Comparison of ENCODE assay signal across 8 cellular contexts in genomic region chr14:31261859-31262739, GRCh38. TPM values are rescaled to one million over a fixed set of nuclear protein-coding genes. Genes with fewer than 3 reads are reported as not detected.
DNase-seq lines count a peak whose midpoint lies in the region; ATAC-seq and TF ChIP-seq lines count a peak whose summit lies in the region.

No MANE protein-coding gene starts in this region.

- H3K27ac ChIP-seq in caudate nucleus (ENCODE audit: low read depth, low read length), result peak overlapping the region; percentile 54
- peak overlapping the region; percentile 13 for H3K27ac ChIP-seq in osteoblast (ENCODE audit: low read depth, low read length)
- H3K27ac ChIP-seq in mesendoderm (ENCODE audit: low read depth, low read length), result no peak overlapping the region
- no peak overlapping the region for H3K27ac ChIP-seq in RWPE1

- no peak overlapping the region for H2BK15ac ChIP-seq in mesendoderm (replicated peaks; ENCODE audit: low read depth)

- POLR2A ChIA-PET in RWPE1 (lab: Yijun Ruan, JAX; ENCODE audit: low non-redundant PET), result no interaction called here

- no peak overlapping the region for H3K4ac ChIP-seq in mesendoderm (ENCODE audit: low read depth, low read length)

- H3K23ac ChIP-seq in mesendoderm (ENCODE audit: low read length), result no peak overlapping the region

- no peaks in the 10 kb centered on the region for H4K20me1 ChIP-seq in osteoblast (ENCODE audit: insufficient read depth, low read length)

- no peak overlapping the region for H2AK5ac ChIP-seq in mesendoderm (ENCODE audit: low read length)

- H3K27me3 ChIP-seq in osteoblast (ENCODE audit: insufficient read depth, low read length) (no peaks in the 10 kb centered on the region), mesendoderm (ENCODE audit: insufficient read depth, low read length, poor library complexity) (no peaks in the 10 kb centered on the region)

- no peak overlapping the region for H3K18ac ChIP-seq in mesendoderm (ENCODE audit: low read length)

- peak; percentile 92 for DNase-seq in DMS79 (lab: John Stamatoyannopoulos, UW)
- DNase-seq in NCI-H1105 treated with DMSO at 0.1 percent for 48 hours (lab: John Stamatoyannopoulos, UW), result peak; percentile 88
- peak in 1 of 61 donors; percentile 9 for DNase-seq in caudate nucleus (lab: John Stamatoyannopoulos, UW)
- DNase-seq in osteoblast (ENCODE audit: insufficient read length, low spot score, missing footprints), result peak; percentile 14
- DNase-seq in mesendoderm, result no peak
- no peak for DNase-seq in RWPE1 (ENCODE audit: low spot score)

- no peak for TF ChIP-seq CTCF in osteoblast (IDR thresholded peaks at IDR 0.05; ENCODE audit: extremely low read depth, low read depth, low read length)
- no peak for TF ChIP-seq CTCF in RWPE1 (conservative IDR thresholded peaks at IDR 0.05; ENCODE audit: low read depth)

- H3K4me2 ChIP-seq in osteoblast (ENCODE audit: insufficient read depth, low read length) (no peak overlapping the region), mesendoderm (ENCODE audit: low read length) (no peak overlapping the region)

- CTCF ChIA-PET in RWPE1 (lab: Yijun Ruan, JAX), result interaction anchor here (0.6 to 1.2 kb wide), 2 partner anchors 45 to 54 kb away, joined by 3 read pairs; partner anchors contain the start of gene HECTD1

- H3K9me3 ChIP-seq in osteoblast (ENCODE audit: low read depth, low read length), result no peaks in the 10 kb centered on the region

- no peaks in the 10 kb centered on the region for H3K79me1 ChIP-seq in mesendoderm (ENCODE audit: low read length)

- H3K79me2 ChIP-seq in osteoblast (ENCODE audit: insufficient read depth, low read length), result no peaks in the 10 kb centered on the region
- no peaks in the 10 kb centered on the region for H3K79me2 ChIP-seq in mesendoderm (ENCODE audit: control insufficient read depth, insufficient read depth, low read length)

- H2BK120ac ChIP-seq in mesendoderm (ENCODE audit: low read depth, low read length), result no peak overlapping the region

- H3K4me3 ChIP-seq in osteoblast (ENCODE audit: insufficient read depth, low read length), result no peak overlapping the region
- no peak overlapping the region for H3K4me3 ChIP-seq in mesendoderm (ENCODE audit: low read length)

- no peak overlapping the region for H3K56ac ChIP-seq in mesendoderm (ENCODE audit: low read length)

- H4K8ac ChIP-seq in mesendoderm (ENCODE audit: low read depth, low read length), result no peak overlapping the region

- no peaks in the 10 kb centered on the region for H3K36me3 ChIP-seq in osteoblast (ENCODE audit: insufficient read depth, low read length)
- no peaks in the 10 kb centered on the region for H3K36me3 ChIP-seq in mesendoderm (ENCODE audit: control insufficient read depth, insufficient read depth, low read length)

- H3K4me1 ChIP-seq in osteoblast (ENCODE audit: insufficient read depth, low read length) (peaks cover 32% of the 10 kb centered on the region), mesendoderm (ENCODE audit: control insufficient read depth, low read depth, low read length) (peaks cover 2% of the 10 kb centered on the region)

- no CpG with 5 or more reads among the region's 6 CpGs for WGBS in mesendoderm (ENCODE audit: extremely low coverage, insufficient coverage, low lambda C conversion rate)

- no peak overlapping the region for H2BK5ac ChIP-seq in mesendoderm (ENCODE audit: low read length)

- ATAC-seq in HG02840 (IDR thresholded peaks at IDR 0.05; ENCODE audit: low FRiP score, unreplicated experiment), result no peak
- ATAC-seq in HG03457 (IDR thresholded peaks at IDR 0.05; ENCODE audit: unreplicated experiment), result no peak

- H3K9ac ChIP-seq in mesendoderm (ENCODE audit: low read length), result no peak overlapping the region

- H4K5ac ChIP-seq in mesendoderm (ENCODE audit: low read length), result no peak overlapping the region

- H2AFZ ChIP-seq in osteoblast (ENCODE audit: low read length), result peak overlapping the region; percentile 24

RNA-seq across cellular contexts. Expression of gene HECTD1, which starts 54.5 kb away (rescaled TPM):
- total RNA-seq in osteoblast, result 240 and 246 TPM in 2 replicates
- 41.3 TPM for polyA plus RNA-seq in mesendoderm (2013, experiment 1 of 2)
- polyA plus RNA-seq in mesendoderm (2013, experiment 2 of 2), result 41.1 TPM

Comparison
In these comparisons a context has a peak if more than half of its experiments do, and no peak if none do; other contexts are left out.
1. DNase-seq: peak in DMS79 (single experiment), NCI-H1105 treated with DMSO at 0.1 percent for 48 hours (single experiment) and osteoblast (single experiment); none in mesendoderm (single experiment) and RWPE1 (single experiment).
2. H3K27ac ChIP-seq: peak in caudate nucleus (single experiment) and osteoblast (single experiment); none in mesendoderm (single experiment) and RWPE1 (single experiment).